In the genomic region with DNA sequence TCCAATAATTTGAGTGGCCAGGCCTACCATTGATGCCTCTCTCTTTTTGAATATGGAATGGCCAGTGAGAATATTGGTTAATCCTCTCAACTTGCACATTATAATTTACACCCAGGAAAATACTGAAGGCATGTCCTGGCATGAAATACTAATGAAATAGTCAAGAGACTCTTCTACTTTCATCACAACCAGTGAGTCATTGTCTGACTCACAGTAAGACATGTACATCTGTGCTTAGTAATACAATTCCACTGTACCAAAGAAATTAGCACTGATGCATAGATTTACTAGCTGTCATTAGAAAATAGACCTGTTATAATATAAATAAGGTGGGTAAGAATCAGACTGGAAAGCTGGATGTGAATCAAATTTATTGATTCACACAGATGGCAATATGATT, we compare ENCODE assay signal across 8 cellular contexts. TPM values are rescaled to one million over a fixed set of nuclear protein-coding genes. Genes with fewer than 3 reads are reported as not detected.
DNase-seq lines count a peak whose midpoint lies in the region; ATAC-seq and TF ChIP-seq lines count a peak whose summit lies in the region.
"Had no signal": no experiment of that assay in that cellular context is flagged by ENCODE, and none has a peak within 500 bp of the region (broad histone marks: within the 10 kb centered on the region; RNA-seq: fewer than 3 reads in every experiment).

No MANE protein-coding gene starts in this region.

- DNase-seq in retinal pigment epithelial cell (ENCODE audit: low read depth), result peak; percentile 86
- no peak for DNase-seq in ureter (ENCODE audit: low spot score)
- no peak for DNase-seq in cortex of kidney (lab: John Stamatoyannopoulos, UW)

- no peaks in the 10 kb centered on the region for H3K4me1 Mint-ChIP-seq in activated T-helper 17 cell treated with anti-CD3 and anti-CD28 coated beads, Interleukin-2, amount 50 U/mL, for 72 hours

- H3K4me3 ChIP-seq in retinal pigment epithelial cell (ENCODE audit: low read length), result no peak overlapping the region

- H3K27ac Mint-ChIP-seq in activated T-helper 17 cell treated with anti-CD3 and anti-CD28 coated beads, Interleukin-2, amount 50 U/mL, for 72 hours, result no peak overlapping the region
- H3K27ac Mint-ChIP-seq: dendritic cell treated with granulocyte-macrophage colony-stimulating factor and Interleukin-4, amounts not matched to agents 40 ng/mL and 50 ng/mL, for 4 days had no signal

- no peak for TF ChIP-seq CTCF in retinal pigment epithelial cell (conservative IDR thresholded peaks at IDR 0.05; ENCODE audit: low read depth, low read length)

- no peaks in the 10 kb centered on the region for H3K9me3 Mint-ChIP-seq in activated T-helper 17 cell treated with anti-CD3 and anti-CD28 coated beads, Interleukin-2, amount 50 U/mL, for 72 hours
- H3K9me3 Mint-ChIP-seq: dendritic cell treated with granulocyte-macrophage colony-stimulating factor and Interleukin-4, amounts not matched to agents 40 ng/mL and 50 ng/mL, for 4 days had no signal

- H3K36me3 Mint-ChIP-seq in activated T-helper 17 cell treated with anti-CD3 and anti-CD28 coated beads, Interleukin-2, amount 50 U/mL, for 72 hours (ENCODE audit: low read depth), result no peaks in the 10 kb centered on the region

- peaks cover 3% of the 10 kb centered on the region for H3K27me3 Mint-ChIP-seq in activated T-helper 17 cell treated with anti-CD3 and anti-CD28 coated beads, Interleukin-2, amount 50 U/mL, for 72 hours
- H3K27me3 Mint-ChIP-seq: dendritic cell treated with granulocyte-macrophage colony-stimulating factor and Interleukin-4, amounts not matched to agents 40 ng/mL and 50 ng/mL, for 4 days had no signal

- no peak overlapping the region for H3K4me3 Mint-ChIP-seq in activated T-helper 17 cell treated with anti-CD3 and anti-CD28 coated beads, Interleukin-2, amount 50 U/mL, for 72 hours
- H3K4me3 Mint-ChIP-seq: dendritic cell treated with granulocyte-macrophage colony-stimulating factor and Interleukin-4, amounts not matched to agents 40 ng/mL and 50 ng/mL, for 4 days had no signal

- peak; percentile 65 for ATAC-seq in GM19043 (IDR thresholded peaks at IDR 0.05; ENCODE audit: low read depth, unreplicated experiment)
- ATAC-seq in HG03342 (IDR thresholded peaks at IDR 0.05; ENCODE audit: unreplicated experiment), result peak; percentile 78
- peak; percentile 85 for ATAC-seq in activated T-helper 17 cell treated with anti-CD3 and anti-CD28 coated beads, Interleukin-2, amount 50 U/mL, for 72 hours (replicated peaks)
- no peak for ATAC-seq in HG02852 (IDR thresholded peaks at IDR 0.05; ENCODE audit: unreplicated experiment)

RNA-seq across cellular contexts. Expression of a gene that starts 31.6 kb away (rescaled TPM):
- total RNA-seq in activated T-helper 17 cell treated with anti-CD3 and anti-CD28 coated beads, Interleukin-2, amount 50 U/mL, for 72 hours, result not detected
- total RNA-seq in ureter, result not detected
